Comparison of ENCODE assay signal across 25 cellular contexts in the genomic region with DNA sequence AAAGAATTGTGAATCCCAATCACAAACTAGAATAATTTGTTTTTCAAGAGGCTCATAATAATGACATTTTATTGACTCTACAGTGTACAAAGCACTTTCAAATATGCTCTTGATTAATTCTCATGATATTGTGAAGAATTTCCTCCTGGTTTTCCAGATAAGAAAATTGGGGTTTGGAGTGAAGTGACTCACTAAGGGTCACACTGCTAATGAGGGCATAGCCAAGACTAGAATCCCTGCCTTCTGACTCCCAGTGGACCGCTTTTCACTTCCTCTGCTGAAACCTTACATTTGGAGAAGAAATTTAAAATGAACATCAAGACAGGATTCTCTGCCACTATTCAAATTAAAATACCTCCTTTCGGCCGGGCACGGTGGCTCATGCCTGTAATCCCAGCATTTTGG. TPM values are rescaled to one million over a fixed set of nuclear protein-coding genes. Genes with fewer than 3 reads are reported as not detected.
DNase-seq lines count a peak whose midpoint lies in the region; ATAC-seq and TF ChIP-seq lines count a peak whose summit lies in the region.
"Had no signal": no experiment of that assay in that cellular context is flagged by ENCODE, and none has a peak within 500 bp of the region (broad histone marks: within the 10 kb centered on the region; RNA-seq: fewer than 3 reads in every experiment).

No MANE protein-coding gene starts in this region.

- peaks cover 0 to 2% of the 10 kb centered on the region in 2 donors for H3K27me3 Mint-ChIP-seq in CD8-positive, alpha-beta memory T cell
- H3K27me3 Mint-ChIP-seq in GM23338 (ENCODE audit: insufficient read depth, low read depth, poor library complexity) (peaks cover 4% of the 10 kb centered on the region), CD14-positive monocyte (ENCODE audit: low read depth in 3 of 3) (no peaks in the 10 kb centered on the region)
- H3K27me3 Mint-ChIP-seq in activated naive CD8-positive, alpha-beta T cell treated with anti-CD3 and anti-CD28 coated beads, Interleukin-2, amount 50 U/mL, for 24 hours, result no peaks in the 10 kb centered on the region
- H3K27me3 Mint-ChIP-seq: activated naive CD8-positive, alpha-beta T cell treated with anti-CD3 and anti-CD28 coated beads, Interleukin-2, amount 10 ng/mL, durations not matched to agents 7 days and 5 days; memory B cell; naive thymus-derived CD8-positive, alpha-beta T cell had no signal

- no peak for DNase-seq in CD8-positive, alpha-beta memory T cell
- DNase-seq in GM23338 (ENCODE audit: low spot score) (no peak), glomerular endothelial cell (ENCODE audit: extremely low read depth, low read depth, low spot score) (peak; percentile 48), CD14-positive monocyte (ENCODE audit: low spot score) (no peak), NCI-H1092 (lab: John Stamatoyannopoulos, UW) (no peak)
- DNase-seq in activated naive CD8-positive, alpha-beta T cell treated with anti-CD3 and anti-CD28 coated beads, Interleukin-2, amount 50 U/mL, for 24 hours, result no peak
- no peak for DNase-seq in effector CD8-positive, alpha-beta T cell (lab: John Stamatoyannopoulos, UW)
- DNase-seq: activated CD8-positive, alpha-beta memory T cell treated with anti-CD3 and anti-CD28 coated beads, Interleukin-2, amount 50 U/mL, for 48 hours; activated naive CD8-positive, alpha-beta T cell treated with anti-CD3 and anti-CD28 coated beads, Interleukin-2, amount 10 ng/mL, durations not matched to agents 7 days and 5 days; effector memory CD4-positive, alpha-beta T cell; naive thymus-derived CD8-positive, alpha-beta T cell; NCI-H2107; NCI-H69; SIG-M5; stimulated activated CD4-positive, alpha-beta T cell treated with anti-CD3 and anti-CD28 coated beads, Interleukin-4, amount 100 ng/mL, for 4 hours had no signal

- no peak overlapping the region for H2AFZ ChIP-seq in GM23338
- H2AFZ ChIP-seq: parathyroid adenoma had no signal

- TF ChIP-seq CTCF in GM23338 (conservative IDR thresholded peaks at IDR 0.05; ENCODE audit: low read depth in 2 of 2) (no peak), CD14-positive monocyte (IDR thresholded peaks at IDR 0.05) (no peak)

- no peak overlapping the region for H3K4me3 ChIP-seq in CD8-positive, alpha-beta memory T cell (ENCODE audit: low read length)
- no peak overlapping the region for H3K4me3 ChIP-seq in GM23338
- H3K4me3 ChIP-seq: skin epidermis, thoracic aorta had no signal

- H3K79me2 ChIP-seq in GM23338 (replicated peaks; ENCODE audit: insufficient read depth), result 0 out of 2 replicates have a peak, but pooled peaks cover 6% of the 10 kb centered on the region

- no peaks in the 10 kb centered on the region for H4K20me1 ChIP-seq in GM23338 (replicated peaks; ENCODE audit: insufficient read depth)

- H3K27ac Mint-ChIP-seq in CD8-positive, alpha-beta memory T cell, result peak overlapping the region in 1 of 8 donors; percentile 40
- H3K27ac Mint-ChIP-seq in GM23338 (peak overlapping the region; percentile 98), CD14-positive monocyte (no peak overlapping the region)
- peak overlapping the region; percentile 99 for H3K27ac Mint-ChIP-seq in activated naive CD8-positive, alpha-beta T cell treated with anti-CD3 and anti-CD28 coated beads, Interleukin-2, amount 50 U/mL, for 24 hours
- H3K27ac Mint-ChIP-seq: activated naive CD8-positive, alpha-beta T cell treated with anti-CD3 and anti-CD28 coated beads, Interleukin-2, amount 10 ng/mL, durations not matched to agents 7 days and 5 days; memory B cell; naive thymus-derived CD8-positive, alpha-beta T cell had no signal

- H3K4me2 ChIP-seq in GM23338, result no peak overlapping the region

- CTCF ChIA-PET in CD8-positive, alpha-beta memory T cell (lab: Charles Lee), result no interaction called here

- H3K36me3 ChIP-seq in CD8-positive, alpha-beta memory T cell (ENCODE audit: insufficient read depth, low read length), result no peaks in the 10 kb centered on the region
- H3K36me3 ChIP-seq in GM23338 (ENCODE audit: insufficient read depth), result peaks cover 6% of the 10 kb centered on the region; the same call in 1 of the 2 replicates
- H3K36me3 ChIP-seq: thoracic aorta had no signal

- peaks cover 14 to 54% (median 26%) of the 10 kb centered on the region in 3 donors for H3K36me3 Mint-ChIP-seq in CD8-positive, alpha-beta memory T cell
- H3K36me3 Mint-ChIP-seq in GM23338 (ENCODE audit: low read depth), result peaks cover 48% of the 10 kb centered on the region
- peaks cover 50% of the 10 kb centered on the region for H3K36me3 Mint-ChIP-seq in activated naive CD8-positive, alpha-beta T cell treated with anti-CD3 and anti-CD28 coated beads, Interleukin-2, amount 50 U/mL, for 24 hours (ENCODE audit: low read depth)
- peaks cover 33 to 54% of the 10 kb centered on the region in 2 donors for H3K36me3 Mint-ChIP-seq in CD14-positive monocyte

- H3K27me3 ChIP-seq in CD8-positive, alpha-beta memory T cell (ENCODE audit: insufficient read depth, low read length, poor library complexity, severe bottlenecking), result no peaks in the 10 kb centered on the region
- H3K27me3 ChIP-seq in GM23338 (ENCODE audit: insufficient read depth), result no peaks in the 10 kb centered on the region

- peaks cover 8% of the 10 kb centered on the region for H3K9me2 ChIP-seq in GM23338 (ENCODE audit: insufficient read depth)

- H3F3A ChIP-seq in GM23338 (replicated peaks; ENCODE audit: low read depth), result no peaks in the 10 kb centered on the region; the same call in 1 of the 2 replicates

- H3K4me3 Mint-ChIP-seq in CD8-positive, alpha-beta memory T cell, result no peak overlapping the region
- no peak overlapping the region for H3K4me3 Mint-ChIP-seq in GM23338
- no peak overlapping the region for H3K4me3 Mint-ChIP-seq in activated naive CD8-positive, alpha-beta T cell treated with anti-CD3 and anti-CD28 coated beads, Interleukin-2, amount 50 U/mL, for 24 hours
- H3K4me3 Mint-ChIP-seq in CD14-positive monocyte, result no peak overlapping the region
- H3K4me3 Mint-ChIP-seq: activated naive CD8-positive, alpha-beta T cell treated with anti-CD3 and anti-CD28 coated beads, Interleukin-2, amount 10 ng/mL, durations not matched to agents 7 days and 5 days; memory B cell; naive thymus-derived CD8-positive, alpha-beta T cell had no signal

- H3K4me1 ChIP-seq in CD8-positive, alpha-beta memory T cell (ENCODE audit: insufficient read depth, low read length), result no peaks in the 10 kb centered on the region
- H3K4me1 ChIP-seq in GM23338 (ENCODE audit: insufficient read depth), result peaks cover 18% of the 10 kb centered on the region
- H3K4me1 ChIP-seq: parathyroid adenoma had no signal

- POLR2A ChIA-PET in CD8-positive, alpha-beta memory T cell (lab: Charles Lee), result no interaction called here

- H3K9me3 Mint-ChIP-seq in CD8-positive, alpha-beta memory T cell, result peaks cover under 1 to 7% (median 6%) of the 10 kb centered on the region in 5 donors
- H3K9me3 Mint-ChIP-seq in GM23338 (peaks cover 13% of the 10 kb centered on the region), CD14-positive monocyte (peaks cover 4 to 11% (median 6%) of the 10 kb centered on the region in 7 donors)
- peaks cover 27% of the 10 kb centered on the region for H3K9me3 Mint-ChIP-seq in activated naive CD8-positive, alpha-beta T cell treated with anti-CD3 and anti-CD28 coated beads, Interleukin-2, amount 50 U/mL, for 24 hours

- no peaks in the 10 kb centered on the region for H3K9me3 ChIP-seq in CD8-positive, alpha-beta memory T cell (ENCODE audit: low read length)
- H3K9me3 ChIP-seq: thoracic aorta had no signal

- peak overlapping the region; percentile 54 for H3K27ac ChIP-seq in CD8-positive, alpha-beta memory T cell (ENCODE audit: low read depth, low read length)
- peak overlapping the region; percentile 85; the same call in 1 of the 2 replicates for H3K27ac ChIP-seq in GM23338 (ENCODE audit: low read depth)
- H3K27ac ChIP-seq: parathyroid adenoma had no signal

- intact Hi-C loops in CD14-positive monocyte (cut with micrococcal nuclease), result no loop called here

- ATAC-seq in GM23338 (no peak), GM18909 (IDR thresholded peaks at IDR 0.05; ENCODE audit: poor library complexity, unreplicated experiment) (no peak)
- no peak for ATAC-seq in activated naive CD8-positive, alpha-beta T cell treated with anti-CD3 and anti-CD28 coated beads, Interleukin-2, amount 50 U/mL, for 24 hours
- ATAC-seq: activated CD4-positive, CD25-positive, alpha-beta regulatory T cell treated with anti-CD3 and anti-CD28 coated beads, Interleukin-2, amount 50 U/mL, for 24 hours; HCT116; naive thymus-derived CD8-positive, alpha-beta T cell had no signal

- peaks cover 7 to 30% (median 9%) of the 10 kb centered on the region in 3 donors for H3K4me1 Mint-ChIP-seq in CD8-positive, alpha-beta memory T cell
- H3K4me1 Mint-ChIP-seq in GM23338 (peaks cover 22% of the 10 kb centered on the region), CD14-positive monocyte (peaks cover 31% of the 10 kb centered on the region)
- H3K4me1 Mint-ChIP-seq in activated naive CD8-positive, alpha-beta T cell treated with anti-CD3 and anti-CD28 coated beads, Interleukin-2, amount 50 U/mL, for 24 hours, result peaks cover 64% of the 10 kb centered on the region
- H3K4me1 Mint-ChIP-seq: memory B cell had no signal

RNA-seq across cellular contexts. Expression of a gene that starts 38.3 kb away (rescaled TPM):
- 10 to 100 TPM; 61.6 to 64.2 TPM for total RNA-seq in CD8-positive, alpha-beta memory T cell
- polyA plus RNA-seq in CD8-positive, alpha-beta memory T cell, result 24.9 TPM
- total RNA-seq in GM23338 (2014; rRNA removed; shearing (Covaris generic)), result 33.7 and 36.5 TPM in 2 replicates
- polyA plus RNA-seq in GM23338 (2016; fragmentation: Nextera tagmentation; extraction: Ambion mirVana) (56.2 and 72.4 TPM in 2 replicates), CD14-positive monocyte (10 to 100 TPM; 11.6 to 15.4 TPM)
- total RNA-seq in glomerular endothelial cell, result 16.2 and 18.2 TPM in 2 replicates

RNA-seq across cellular contexts. Expression of a gene that starts 59.4 kb away (rescaled TPM):
- total RNA-seq in CD8-positive, alpha-beta memory T cell, result not detected
- polyA plus RNA-seq in CD8-positive, alpha-beta memory T cell, result not detected
- total RNA-seq in GM23338 (2014; rRNA removed; shearing (Covaris generic)), result not detected in 2 replicates
- polyA plus RNA-seq in GM23338 (2016; fragmentation: Nextera tagmentation; extraction: Ambion mirVana) (not detected in 2 replicates), CD14-positive monocyte (not detected)
- total RNA-seq in glomerular endothelial cell, result not detected in 2 replicates
- total RNA-seq: activated naive CD8-positive, alpha-beta T cell treated with anti-CD3 and anti-CD28 coated beads, Interleukin-2, amount 10 ng/mL, durations not matched to agents 7 days and 5 days; bronchial epithelial cell; fibroblast of lung; kidney epithelial cell; naive thymus-derived CD8-positive, alpha-beta T cell; thoracic aorta had no signal
- polyA plus RNA-seq: fibroblast of lung; naive thymus-derived CD8-positive, alpha-beta T cell had no signal

Comparison
In these comparisons a context has a peak if more than half of its experiments do, and no peak if none do; other contexts are left out.
1. H3K27ac Mint-ChIP-seq: peak in GM23338 (single experiment) and activated naive CD8-positive, alpha-beta T cell treated with anti-CD3 and anti-CD28 coated beads, Interleukin-2, amount 50 U/mL, for 24 hours (single experiment); none in CD14-positive monocyte (0 of 7).